29 cellular contexts compared by ENCODE assay signal in genomic region chr7:26483843-26484242, GRCh38.
DNase-seq lines count a peak whose midpoint lies in the region; ATAC-seq, FAIRE-seq and TF ChIP-seq lines count a peak whose summit lies in the region.
"Had no signal": no experiment of that assay in that cellular context is flagged by ENCODE, and none has a peak within 500 bp of the region (broad histone marks: within the 10 kb centered on the region; RNA-seq: fewer than 3 reads in every experiment).

No MANE protein-coding gene starts in this region.

- POLR2A ChIA-PET in HEK293 (lab: Yijun Ruan, JAX): no interaction called here

- ATAC-seq in HG02840 (IDR thresholded peaks at IDR 0.05; ENCODE audit: low FRiP score, unreplicated experiment) (no peak), SK-N-SH treated with all-trans-retinoic acid at 6 μM for 48 hours (no peak)
- ATAC-seq: GM12878 had no signal

- H3K27me3 Mint-ChIP-seq in glutamatergic neuron (ENCODE audit: unreplicated experiment): peaks cover 5% of the 10 kb centered on the region

- H3K27ac Mint-ChIP-seq in glutamatergic neuron (ENCODE audit: unreplicated experiment): peak overlapping the region; percentile 28
- H3K27ac Mint-ChIP-seq: CD14-positive monocyte; CD4-positive, alpha-beta memory T cell; CD4-positive, CD25-positive, alpha-beta regulatory T cell; CD8-positive, alpha-beta memory T cell had no signal

- CTCF ChIA-PET in HEK293 (lab: Yijun Ruan, JAX): no interaction called here

- FAIRE-seq in urothelium cell line (lab: Jason Lieb, UNC): peak; percentile 56
- FAIRE-seq: A204.1, GM12878, GM12892, GM18507 had no signal

- peaks cover 13% of the 10 kb centered on the region for H3K4me1 Mint-ChIP-seq in glutamatergic neuron (ENCODE audit: low read depth, unreplicated experiment)
- H3K4me1 Mint-ChIP-seq: CD14-positive monocyte; CD4-positive, alpha-beta memory T cell; CD4-positive, CD25-positive, alpha-beta regulatory T cell; CD8-positive, alpha-beta memory T cell had no signal

- TF ChIP-seq CTCF in HEK293 (tag by site-specific recombination; IDR thresholded peaks at IDR 0.05) (no peak), coronary artery (IDR thresholded peaks at IDR 0.05) (no peak), glutamatergic neuron (IDR thresholded peaks at IDR 0.05; ENCODE audit: partially characterized antibody, unreplicated experiment) (no peak)

- DNase-seq in coronary artery (ENCODE audit: low spot score): peak; percentile 7
- DNase-seq in glutamatergic neuron: no peak
- no peak for DNase-seq in urothelium cell line (ENCODE audit: low spot score)
- DNase-seq in NCI-H446 (lab: John Stamatoyannopoulos, UW): no peak
- DNase-seq in ecto neural progenitor cell (ENCODE audit: low spot score): no peak
- DNase-seq: 8988T; ACHN; BE2C; C1 segment of cervical spinal cord; CD4-positive, alpha-beta memory T cell; CD4-positive, CD25-positive, alpha-beta regulatory T cell; CD8-positive, alpha-beta memory T cell; COR-L47; DMS 273 treated with DMSO at 0.1 percent for 48 hours; DMS153; DMS53; DMS79; DND-41; EL; GDM1 had no signal

- H3K4me3 Mint-ChIP-seq in glutamatergic neuron (ENCODE audit: unreplicated experiment): no peak overlapping the region
- H3K4me3 Mint-ChIP-seq: CD14-positive monocyte; CD4-positive, alpha-beta memory T cell; CD4-positive, CD25-positive, alpha-beta regulatory T cell; CD8-positive, alpha-beta memory T cell had no signal

- no peaks in the 10 kb centered on the region for H3K9me3 ChIP-seq in HEK293 (ENCODE audit: control insufficient read depth, insufficient read depth, low read depth, low read length)
- H3K9me3 ChIP-seq: BE2C had no signal

- peaks cover 5% of the 10 kb centered on the region for H3K9me3 Mint-ChIP-seq in glutamatergic neuron (ENCODE audit: unreplicated experiment)
- H3K9me3 Mint-ChIP-seq: CD4-positive, alpha-beta memory T cell; CD4-positive, CD25-positive, alpha-beta regulatory T cell had no signal

- H3K4me3 ChIP-seq in HEK293 (ENCODE audit: low read depth, low read length): no peak overlapping the region
- no peak overlapping the region for H3K4me3 ChIP-seq in coronary artery
- H3K4me3 ChIP-seq: BLaER1, GM12878 had no signal

- peaks cover 9% of the 10 kb centered on the region for H3K36me3 Mint-ChIP-seq in glutamatergic neuron (ENCODE audit: unreplicated experiment)
- H3K36me3 Mint-ChIP-seq: CD14-positive monocyte; CD4-positive, alpha-beta memory T cell; CD4-positive, CD25-positive, alpha-beta regulatory T cell; CD8-positive, alpha-beta memory T cell had no signal

- H3K27ac ChIP-seq in HEK293 (ENCODE audit: extremely low read depth, low read depth, low read length) (no peak overlapping the region), coronary artery (no peak overlapping the region)
- H3K27ac ChIP-seq: BLaER1 had no signal

- no peaks in the 10 kb centered on the region; the same call in 1 of the 2 replicates for H3K4me1 ChIP-seq in HEK293 (ENCODE audit: control insufficient read depth, insufficient read depth, low read length)
- H3K4me1 ChIP-seq: BE2C, BLaER1 had no signal

- H3K36me3 ChIP-seq in HEK293 (ENCODE audit: control insufficient read depth in 2 of 2, insufficient read depth in 1 of 2, low read length in 2 of 2): no peaks in the 10 kb centered on the region
- H3K36me3 ChIP-seq: BE2C, BLaER1 had no signal

TF ChIP-seq in HEK293, 187 proteins besides CTCF, POLR2A, EP300 and RAD21:
- TF ChIP-seq ZNF600 (tag by site-specific recombination; IDR thresholded peaks at IDR 0.05): no peak
- TF ChIP-seq ZNF274 (IDR thresholded peaks at IDR 0.05; ENCODE audit: low read length): peak; percentile 57
- TF ChIP-seq ZNF274 (tag by site-specific recombination; IDR thresholded peaks at IDR 0.05; ENCODE audit: borderline replicate concordance): peak; percentile 64; the same call in 1 of the 2 replicates
- TF ChIP-seq INSM2 (tag by site-specific recombination; IDR thresholded peaks at IDR 0.05): no peak
- TF ChIP-seq TRIM28 (IDR thresholded peaks at IDR 0.05; ENCODE audit: borderline replicate concordance, low read length): peak; percentile 52; the same call in 1 of the 2 replicates
- TF ChIP-seq ZXDB (tag by site-specific recombination; IDR thresholded peaks at IDR 0.05): no peak
- no peak for TF ChIP-seq ZNF23 (tag by site-specific recombination; IDR thresholded peaks at IDR 0.05; ENCODE audit: borderline replicate concordance)
- no peak for TF ChIP-seq ZNF175 (tag by site-specific recombination; IDR thresholded peaks at IDR 0.05)

TF ChIP-seq in SK-N-SH treated with all-trans-retinoic acid at 6 μM for 48 hours, 23 proteins besides CTCF, POLR2A, EP300 and RAD21:
- TF ChIP-seq ISL1 (CRISPR knock-in tag; IDR thresholded peaks at IDR 0.05) (no peak), ZC3H10 (CRISPR knock-in tag; IDR thresholded peaks at IDR 0.05) (no peak), ZFP30 (CRISPR knock-in tag; IDR thresholded peaks at IDR 0.05) (no peak), RARB (CRISPR knock-in tag; IDR thresholded peaks at IDR 0.05) (no peak), TOX (CRISPR knock-in tag; IDR thresholded peaks at IDR 0.05; ENCODE audit: borderline replicate concordance) (no peak), CSRNP3 (CRISPR knock-in tag; IDR thresholded peaks at IDR 0.05) (no peak), PPARA (CRISPR knock-in tag; IDR thresholded peaks at IDR 0.05; ENCODE audit: borderline replicate concordance) (no peak)
